ENCODE assay signal across 9 cellular contexts in genomic region chr20:34549291-34549928, GRCh38. TPM values are rescaled to one million over a fixed set of nuclear protein-coding genes. Genes with fewer than 3 reads are reported as not detected.
DNase-seq lines count a peak whose midpoint lies in the region; ATAC-seq and TF ChIP-seq lines count a peak whose summit lies in the region.
"Had no signal": no experiment of that assay in that cellular context is flagged by ENCODE, and none has a peak within 500 bp of the region (broad histone marks: within the 10 kb centered on the region; RNA-seq: fewer than 3 reads in every experiment).

No MANE protein-coding gene starts in this region.

- no peak overlapping the region for H3K4me2 ChIP-seq in HCT116 (ENCODE audit: low read length)

- intact Hi-C loops in A673 (cut with micrococcal nuclease; ENCODE audit: unreplicated experiment), result no loop called here
- intact Hi-C loops in HCT116 (cut with micrococcal nuclease), result no loop called here

- H3K79me2 ChIP-seq in HCT116 (ENCODE audit: insufficient read depth, low read length), result no peaks in the 10 kb centered on the region

- RAD21 ChIA-PET in HCT116 (lab: Charles Lee; ENCODE audit: low non-redundant PET in 1 of 2, low total read pairs in 2 of 2, uncharacterized antibody in 2 of 2, unreplicated experiment in 2 of 2), result no interaction called here

- DNase-seq in A673 (ENCODE audit: low spot score), result peak; percentile 23
- DNase-seq in HCT116 (ENCODE audit: low read depth, low spot score), result peak; percentile 19
- DNase-seq in SW 1271 (lab: John Stamatoyannopoulos, UW), result peak; percentile 59 to 73
- DNase-seq in kidney epithelial cell (ENCODE audit: low read depth), result peak; percentile 34
- no peak for DNase-seq in NCI-H2171 (lab: John Stamatoyannopoulos, UW)
- no peak for DNase-seq in glomerular visceral epithelial cell (ENCODE audit: extremely low spot score)
- no peak for DNase-seq in GOT3 (lab: John Stamatoyannopoulos, UW)
- no peak for DNase-seq in activated T-cell treated with anti-CD3 and anti-CD28 coated beads, Interleukin-2, amount 50 U/mL, for 1 hour
- DNase-seq: T-helper 1 cell had no signal

- POLR2A ChIA-PET in A673 (lab: Charles Lee; ENCODE audit: low non-redundant PET), result no interaction called here
- POLR2A ChIA-PET in HCT116 (lab: Charles Lee), result no interaction called here

- H3K9me3 ChIP-seq in A673 (ENCODE audit: low read depth, low read length, poor library complexity, severe bottlenecking) (no peaks in the 10 kb centered on the region), HCT116 (ENCODE audit: control insufficient read depth in 1 of 2, insufficient read depth in 1 of 2, low read depth in 1 of 2, low read length in 2 of 2) (no peaks in the 10 kb centered on the region)

- no peak for TF ChIP-seq CTCF in A673 (conservative IDR thresholded peaks at IDR 0.05; ENCODE audit: low read depth, low read length)
- TF ChIP-seq CTCF in HCT116 (IDR thresholded peaks at IDR 0.05 in 2 of 3, conservative IDR thresholded peaks at IDR 0.05 in 1 of 3; ENCODE audit: borderline replicate concordance in 1 of 3, insufficient read depth in 1 of 3, low read depth in 2 of 3, low read length in 2 of 3), result no peak
- no peak for TF ChIP-seq CTCF in kidney epithelial cell (IDR thresholded peaks at IDR 0.05; ENCODE audit: insufficient read depth, low read length, poor library complexity, severe bottlenecking)

- CTCF ChIA-PET in A673 (lab: Charles Lee), result no interaction called here
- CTCF ChIA-PET in HCT116 (lab: Charles Lee), result interaction anchor here (0.7 to 1.3 kb wide), 3 partner anchors 11 to 359 kb away, joined by 3 read pairs; no protein-coding TSS in a partner anchor

- TF ChIP-seq RAD21 in HCT116 (IDR thresholded peaks at IDR 0.05; ENCODE audit: low read depth), result no peak

- no peak overlapping the region for H3K9ac ChIP-seq in HCT116 (ENCODE audit: low read length)

- H3K27me3 ChIP-seq in A673 (replicated peaks; ENCODE audit: insufficient read depth, low read depth, low read length, poor library complexity) (no peaks in the 10 kb centered on the region), HCT116 (ENCODE audit: insufficient read depth, low read length) (no peaks in the 10 kb centered on the region), kidney epithelial cell (ENCODE audit: control insufficient read depth, insufficient read depth, low read length) (no peaks in the 10 kb centered on the region)

- no peak for TF ChIP-seq POLR2A in HCT116 (IDR thresholded peaks at IDR 0.05; ENCODE audit: borderline replicate concordance, extremely low read depth, insufficient read depth, insufficient read length)

- no peaks in the 10 kb centered on the region for H3K4me1 ChIP-seq in A673 (ENCODE audit: insufficient read depth, low read length, poor library complexity, severe bottlenecking)
- peaks cover 0 to 18% of the 10 kb centered on the region in 2 experiments; a peak in 2 of 4 replicates for H3K4me1 ChIP-seq in HCT116 (ENCODE audit: control insufficient read depth in 1 of 2, insufficient read depth in 2 of 2, low read length in 2 of 2)

- no peak overlapping the region for H3K27ac ChIP-seq in A673 (ENCODE audit: low read depth, low read length, poor library complexity, severe bottlenecking)
- H3K27ac ChIP-seq in HCT116 (ENCODE audit: low read depth, low read length), result no peak overlapping the region

- H3K36me3 ChIP-seq in A673 (ENCODE audit: insufficient read depth, low read length, poor library complexity, severe bottlenecking) (no peaks in the 10 kb centered on the region), HCT116 (ENCODE audit: control insufficient read depth in 1 of 2, insufficient read depth in 2 of 2, low read length in 2 of 2) (no peaks in the 10 kb centered on the region), kidney epithelial cell (ENCODE audit: control insufficient read depth, insufficient read depth, low read length) (no peaks in the 10 kb centered on the region)

- H3K4me3 ChIP-seq in A673 (ENCODE audit: low read depth, low read length, poor library complexity, severe bottlenecking) (no peak overlapping the region), HCT116 (replicated peaks in 1 of 2; ENCODE audit: low read depth in 1 of 2, low read length in 2 of 2) (no peak overlapping the region), kidney epithelial cell (ENCODE audit: low read depth, low read length) (no peak overlapping the region)

- no peaks in the 10 kb centered on the region for H4K20me1 ChIP-seq in HCT116 (ENCODE audit: insufficient read depth)

- no peaks in the 10 kb centered on the region for H3K9me2 ChIP-seq in HCT116 (ENCODE audit: insufficient read depth)

- H2AFZ ChIP-seq in HCT116 (ENCODE audit: low read depth, low read length, poor library complexity, severe bottlenecking), result no peak overlapping the region

- peak; percentile 66 for ATAC-seq in HCT116

- BruUV-seq in A673 (replicated peaks; lab: Mats Ljungman, UMichigan) (no TSS peak), HCT116 (replicated peaks; lab: Mats Ljungman, UMichigan) (no TSS peak)

TF ChIP-seq in HCT116, 20 proteins besides CTCF, POLR2A, EP300 and RAD21 (continues in another document):
- TF ChIP-seq SRF (IDR thresholded peaks at IDR 0.05; ENCODE audit: low read depth) (no peak), SIN3A (IDR thresholded peaks at IDR 0.05; ENCODE audit: low read depth) (no peak), YY1 (IDR thresholded peaks at IDR 0.05; ENCODE audit: extremely low read depth, insufficient replicate concordance, low read depth, low read length) (no peak), SP1 (IDR thresholded peaks at IDR 0.05; ENCODE audit: low read depth) (no peak), EZH2phosphoT487 (IDR thresholded peaks at IDR 0.05; ENCODE audit: borderline replicate concordance) (no peak), TCF7L2 (IDR thresholded peaks at IDR 0.05; ENCODE audit: borderline replicate concordance, extremely low read depth, insufficient read depth, insufficient read length) (no peak), ZFX (IDR thresholded peaks at IDR 0.05) (no peak), CEBPB (IDR thresholded peaks at IDR 0.05; ENCODE audit: low read depth) (no peak), ZNF274 (IDR thresholded peaks at IDR 0.05; ENCODE audit: low read depth, low read length) (no peak), POLR2AphosphoS5 (IDR thresholded peaks at IDR 0.05; ENCODE audit: low read depth, low read length) (no peak), JUND (IDR thresholded peaks at IDR 0.05) (no peak), EZH2 (IDR thresholded peaks at IDR 0.05) (no peak), FOSL1 (IDR thresholded peaks at IDR 0.05; ENCODE audit: low read depth) (no peak), CBX3 (IDR thresholded peaks at IDR 0.05; ENCODE audit: low read depth) (no peak), REST (IDR thresholded peaks at IDR 0.05; ENCODE audit: low read depth) (no peak), ZBTB33 (IDR thresholded peaks at IDR 0.05; ENCODE audit: extremely low read depth, insufficient replicate concordance, low read length) (no peak), MAX (IDR thresholded peaks at IDR 0.05) (no peak), EGR1 (IDR thresholded peaks at IDR 0.05; ENCODE audit: low read depth) (no peak), ELF1 (IDR thresholded peaks at IDR 0.05; ENCODE audit: borderline replicate concordance, low read depth) (no peak)

RNA-seq across cellular contexts. Expression of gene MAP1LC3A, which starts 9.1 kb away (rescaled TPM):
- total RNA-seq in A673 (2021) (16.4 and 16.9 TPM in 2 replicates), HCT116 (2021; ENCODE audit: unreplicated experiment) (not detected), kidney epithelial cell (63.0 and 72.5 TPM in 2 replicates)
- 0.09 TPM in 1 of 2 replicates, not detected in the other for polyA plus RNA-seq in HCT116 (2012)

RNA-seq across cellular contexts. Expression of gene DYNLRB1, which starts 33.2 kb away (rescaled TPM):
- total RNA-seq in A673 (2021) (142 and 144 TPM in 2 replicates), HCT116 (2021; ENCODE audit: unreplicated experiment) (106 TPM), kidney epithelial cell (143 TPM in 2 replicates)
- polyA plus RNA-seq in HCT116 (2012), result 264 and 265 TPM in 2 replicates

Comparison
In these comparisons a context has a peak if more than half of its experiments do, and no peak if none do; other contexts are left out.
1. DNase-seq: peak in A673 (single experiment), HCT116 (single experiment), SW 1271 (2 of 2) and kidney epithelial cell (single experiment); none in NCI-H2171 (single experiment), glomerular visceral epithelial cell (single experiment), GOT3 (single experiment) and activated T-cell treated with anti-CD3 and anti-CD28 coated beads, Interleukin-2, amount 50 U/mL, for 1 hour (single experiment).
2. RNA of gene MAP1LC3A, which starts 9.1 kb away (total RNA-seq): 63.0 to 72.5 TPM in kidney epithelial cell and 16.4 to 16.9 TPM in A673; not detected in HCT116 (single experiment); every median in the first group is over 10 times any median in the second.